33 cellular contexts compared by ENCODE assay signal in genomic region chr18:70500748-70501147, GRCh38.
"Had no signal": no experiment of that assay in that cellular context is flagged by ENCODE, and none has a peak within 500 bp of the region (broad histone marks: within the 10 kb centered on the region; RNA-seq: fewer than 3 reads in every experiment).

No MANE protein-coding gene starts in this region.

- H3K27ac ChIP-seq: adrenal gland, body of pancreas, brain microvascular endothelial cell, breast epithelium had no signal

- H3K4me1 ChIP-seq: adrenal gland, body of pancreas, breast epithelium had no signal

- H3K36me3 ChIP-seq: adrenal gland, brain microvascular endothelial cell, breast epithelium had no signal

- H3K4me3 ChIP-seq: adrenal gland, body of pancreas, breast epithelium had no signal

- ATAC-seq: activated CD8-positive, alpha-beta T cell treated with anti-CD3 and anti-CD28 coated beads for 36 hours; activated naive CD4-positive, alpha-beta T cell treated with anti-CD3 and anti-CD28 coated beads, Interleukin-2, amount 50 U/mL, for 72 hours; activated T-cell treated with anti-CD3 and anti-CD28 coated beads, Interleukin-2, amount 50 U/mL, for 4 hours; activated T-cell treated with anti-CD3 and anti-CD28 coated beads, Interleukin-2, amount 50 U/mL, for 72 hours; activated T-helper 17 cell treated with anti-CD3 and anti-CD28 coated beads, Interleukin-2, amount 50 U/mL, for 72 hours; body of pancreas had no signal

- H3K9me3 ChIP-seq: adrenal gland, body of pancreas, breast epithelium had no signal

- FAIRE-seq: astrocyte, TTC549 had no signal

- H3K27me3 ChIP-seq: adrenal gland, body of pancreas, brain microvascular endothelial cell, breast epithelium had no signal

- DNase-seq: activated B cell treated with CpG ODN at 0.5 μM for 24 hours; activated CD4-positive, alpha-beta memory T cell treated with anti-CD3 and anti-CD28 coated beads for 36 hours; activated CD4-positive, alpha-beta T cell treated with anti-CD3 and anti-CD28 coated beads for 4 hours; activated CD4-positive, alpha-beta T cell treated with anti-CD3 and anti-CD28 coated beads, Interleukin-2, amount 10 ng/mL, durations not matched to agents 24 days and 14 days; activated CD4-positive, alpha-beta T cell treated with anti-CD3 and anti-CD28 coated beads, Interleukin-2, amount 50 U/mL, for 1 hour; activated CD4-positive, alpha-beta T cell treated with anti-CD3 and anti-CD28 coated beads, Interleukin-2, amount 50 U/mL, for 4 hours; activated CD4-positive, CD25-positive, alpha-beta regulatory T cell treated with anti-CD3 and anti-CD28 coated beads, Interleukin-2, amount 50 U/mL, for 72 hours; activated CD8-positive, alpha-beta memory T cell treated with anti-CD3 and anti-CD28 coated beads, Interleukin-2, amount 50 U/mL, for 4 hours; activated CD8-positive, alpha-beta T cell treated with anti-CD3 and anti-CD28 coated beads for 36 hours; activated effector memory CD4-positive, alpha-beta T cell treated with anti-CD3 and anti-CD28 coated beads, Interleukin-2, amount 50 U/mL, for 16 hours; activated gamma-delta T cell treated with Interleukin-2 at 50 U/mL for 16 hours; activated naive CD4-positive, alpha-beta T cell; activated naive CD4-positive, alpha-beta T cell treated with anti-CD3 and anti-CD28 coated beads for 36 hours; activated naive CD4-positive, alpha-beta T cell treated with anti-CD3 and anti-CD28 coated beads, Interleukin-2, amount 50 U/mL, for 16 hours; activated naive CD8-positive, alpha-beta T cell treated with anti-CD3 and anti-CD28 coated beads for 36 hours; activated T-cell treated with anti-CD3 and anti-CD28 coated beads for 4 hours; activated T-cell treated with anti-CD3 and anti-CD28 coated beads, Interleukin-2, amount 50 U/mL, for 1 hour; activated T-cell treated with anti-CD3 and anti-CD28 coated beads, Interleukin-2, amount 50 U/mL, for 4 hours; activated T-cell treated with anti-CD3 and anti-CD28 coated beads, Interleukin-2, amount 50 U/mL, for 72 hours; adrenal gland; amniotic stem cell; aorta; body of pancreas; brain microvascular endothelial cell; central memory CD4-positive, alpha-beta T cell; T-helper 1 cell; T-helper 2 cell; T-helper 9 cell had no signal
